Comparison of ENCODE assay signal across 2 cellular contexts in genomic region chr12:120216742-120217595, GRCh38.
TF ChIP-seq lines count a peak whose summit lies in the region.

No MANE protein-coding gene starts in this region.

TF ChIP-seq in HepG2, 621 proteins besides CTCF, POLR2A, EP300 and RAD21:
- TF ChIP-seq ZNF629 (CRISPR knock-in tag; conservative IDR thresholded peaks at IDR 0.05) = peak; percentile 53; the same call in 1 of the 2 replicates
- TF ChIP-seq AGO2 (optimal IDR thresholded peaks at IDR 0.05; ENCODE audit: low read depth, low read length) = peak; percentile 89
- TF ChIP-seq ZNF3 (CRISPR knock-in tag; IDR thresholded peaks at IDR 0.05) = no peak
- TF ChIP-seq AGO1 (IDR thresholded peaks at IDR 0.05; ENCODE audit: low read depth, low read length, poor library complexity, severe bottlenecking) = peak; percentile 15
- no peak for TF ChIP-seq SKI (IDR thresholded peaks at IDR 0.05; ENCODE audit: partially characterized antibody)
- no peak for TF ChIP-seq GPBP1L1 (CRISPR knock-in tag; IDR thresholded peaks at IDR 0.05)

TF ChIP-seq in H1, 55 proteins besides CTCF, POLR2A, EP300 and RAD21:
- TF ChIP-seq CHD2 (IDR thresholded peaks at IDR 0.05; ENCODE audit: low read length) = no peak
- TF ChIP-seq BCL11A (IDR thresholded peaks at IDR 0.05; ENCODE audit: low read depth in 2 of 2, low read length in 2 of 2) = no peak
- TF ChIP-seq SIN3A (conservative IDR thresholded peaks at IDR 0.05 in 1 of 2, IDR thresholded peaks at IDR 0.05 in 1 of 2; ENCODE audit: low read depth in 1 of 2, low read length in 2 of 2) = no peak
- TF ChIP-seq RXRA (IDR thresholded peaks at IDR 0.05; ENCODE audit: insufficient read depth, low read depth, low read length) = no peak
- no peak for TF ChIP-seq TEAD4 (IDR thresholded peaks at IDR 0.05; ENCODE audit: low read depth, low read length)
- no peak for TF ChIP-seq SRF (IDR thresholded peaks at IDR 0.05; ENCODE audit: low read depth, low read length)
- TF ChIP-seq, protein P1, sequence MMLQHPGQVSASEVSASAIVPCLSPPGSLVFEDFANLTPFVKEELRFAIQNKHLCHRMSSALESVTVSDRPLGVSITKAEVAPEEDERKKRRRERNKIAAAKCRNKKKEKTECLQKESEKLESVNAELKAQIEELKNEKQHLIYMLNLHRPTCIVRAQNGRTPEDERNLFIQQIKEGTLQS (IDR thresholded peaks at IDR 0.05; ENCODE audit: insufficient read depth, low read depth, low read length) = no peak
TF ChIP-seq in H1: peak in this region for 0.
